Comparison of ENCODE assay signal across 28 cellular contexts in the genomic region with DNA sequence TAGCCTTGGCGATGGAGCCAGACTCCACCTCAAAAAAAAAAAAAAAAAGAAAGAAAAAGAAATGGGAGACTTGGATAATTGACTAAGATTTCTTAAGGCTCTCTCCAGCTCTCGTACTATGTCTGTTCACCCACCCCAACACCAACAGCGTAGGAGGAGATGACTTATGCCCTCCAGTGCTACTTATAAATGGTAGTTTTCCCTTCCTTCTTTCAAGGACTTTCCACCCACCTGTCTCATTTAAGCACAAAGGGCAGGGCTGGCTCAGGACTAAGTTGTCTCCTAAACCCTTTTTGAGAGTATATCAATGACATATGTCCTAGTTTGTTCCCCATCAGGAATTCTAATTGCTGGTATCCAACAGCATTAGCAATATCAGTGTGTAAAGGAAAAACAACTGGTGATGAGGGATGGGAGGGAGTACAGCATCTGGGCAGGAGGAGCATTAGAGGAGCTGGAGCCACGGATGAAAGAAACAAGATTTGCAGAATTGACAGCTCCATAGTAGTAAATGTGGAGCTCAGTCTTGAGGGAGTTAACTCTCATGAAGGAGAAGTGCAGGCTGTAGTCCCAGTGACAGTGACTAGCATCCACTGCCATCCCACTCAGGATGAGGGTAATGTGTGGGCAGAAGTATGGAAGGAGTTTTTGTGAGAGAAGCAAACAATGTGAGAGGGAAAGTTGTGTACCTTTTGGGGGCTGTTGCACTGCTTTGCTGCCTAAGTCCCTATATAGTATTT. TPM values are rescaled to one million over a fixed set of nuclear protein-coding genes. Genes with fewer than 3 reads are reported as not detected.
DNase-seq lines count a peak whose midpoint lies in the region; ATAC-seq lines count a peak whose summit lies in the region.
"Had no signal": no experiment of that assay in that cellular context is flagged by ENCODE, and none has a peak within 500 bp of the region (broad histone marks: within the 10 kb centered on the region; RNA-seq: fewer than 3 reads in every experiment).

No MANE protein-coding gene starts in this region.

- peaks cover 60% of the 10 kb centered on the region for H3K36me3 Mint-ChIP-seq in activated CD8-positive, alpha-beta memory T cell treated with anti-CD3 and anti-CD28 coated beads, Interleukin-2, amount 10 ng/mL, durations not matched to agents 7 days and 5 days
- H3K36me3 Mint-ChIP-seq in CD4-positive, alpha-beta memory T cell: peaks cover 43 to 75% of the 10 kb centered on the region in 2 donors
- peaks cover 24 to 46% (median 25%) of the 10 kb centered on the region in 3 donors for H3K36me3 Mint-ChIP-seq in immature natural killer cell

- H3K27ac ChIP-seq in CD4-positive, alpha-beta memory T cell (ENCODE audit: low read depth, low read length): no peak overlapping the region
- H3K27ac ChIP-seq in SK-N-MC: 0 out of 2 replicates have a peak overlapping the region, but pooled peaks have one; percentile 11
- no peak overlapping the region for H3K27ac ChIP-seq in caudate nucleus (ENCODE audit: low read depth, low read length)
- H3K27ac ChIP-seq: BLaER1, left ventricle myocardium inferior, parathyroid adenoma, Peyer's patch, sigmoid colon, suprapubic skin, uterus, WERI-Rb-1 had no signal

- H3K27ac Mint-ChIP-seq in activated CD8-positive, alpha-beta memory T cell treated with anti-CD3 and anti-CD28 coated beads, Interleukin-2, amount 10 ng/mL, durations not matched to agents 7 days and 5 days: peak overlapping the region; percentile 41
- peak overlapping the region in 5 of 7 donors; percentile 8 to 85 (median 51) for H3K27ac Mint-ChIP-seq in CD4-positive, alpha-beta memory T cell
- H3K27ac Mint-ChIP-seq in immature natural killer cell: peak overlapping the region in 4 of 6 donors; percentile 50 to 69 (median 64)

- DNase-seq in activated CD8-positive, alpha-beta memory T cell treated with anti-CD3 and anti-CD28 coated beads, Interleukin-2, amount 10 ng/mL, durations not matched to agents 7 days and 5 days: no peak
- DNase-seq in activated CD8-positive, alpha-beta memory T cell treated with anti-CD3 and anti-CD28 coated beads, Interleukin-2, amount 50 U/mL, for 4 hours: no peak
- no peak for DNase-seq in CD4-positive, alpha-beta memory T cell
- DNase-seq in SK-N-MC (ENCODE audit: low read depth, low spot score) (no peak), immature natural killer cell (no peak), caudate nucleus (lab: John Stamatoyannopoulos, UW) (no peak)
- DNase-seq: activated CD4-positive, alpha-beta T cell treated with anti-CD3 and anti-CD28 coated beads, Interleukin-2, amount 50 U/mL, for 48 hours; erythroblast; foreskin fibroblast; hippocampal formation; left ventricle myocardium inferior; MG63; naive thymus-derived CD4-positive, alpha-beta T cell; NCI-H1417 treated with DMSO at 0.1 percent for 48 hours; NCI-H510A; Peyer's patch; sigmoid colon; stimulated activated CD4-positive, alpha-beta T cell treated with anti-CD3 and anti-CD28 coated beads, Interleukin-15, amount 100 ng/mL, for 24 hours; uterus; WERI-Rb-1 had no signal

- no peaks in the 10 kb centered on the region for H3K9me3 ChIP-seq in CD4-positive, alpha-beta memory T cell (ENCODE audit: control insufficient read depth in 1 of 2, low read length in 2 of 2)
- H3K9me3 ChIP-seq in SK-N-MC (ENCODE audit: low read depth, low read length): no peaks in the 10 kb centered on the region
- H3K9me3 ChIP-seq: BLaER1, HAP-1, left ventricle myocardium inferior, MG63, Peyer's patch, sigmoid colon, suprapubic skin, uterus had no signal

- no peaks in the 10 kb centered on the region for H3K4me1 Mint-ChIP-seq in activated CD8-positive, alpha-beta memory T cell treated with anti-CD3 and anti-CD28 coated beads, Interleukin-2, amount 10 ng/mL, durations not matched to agents 7 days and 5 days
- H3K4me1 Mint-ChIP-seq in CD4-positive, alpha-beta memory T cell: peaks cover 0 to 11% (median 3%) of the 10 kb centered on the region in 4 donors
- peaks cover 3 to 11% of the 10 kb centered on the region in 2 donors for H3K4me1 Mint-ChIP-seq in immature natural killer cell

- no peak overlapping the region for H3K4me3 ChIP-seq in CD4-positive, alpha-beta memory T cell (ENCODE audit: low read length in 2 of 2)
- H3K4me3 ChIP-seq in SK-N-MC: no peak overlapping the region
- H3K4me3 ChIP-seq: BLaER1, HAP-1, left ventricle myocardium inferior, MG63, Peyer's patch, sigmoid colon, suprapubic skin, uterus had no signal

- no peaks in the 10 kb centered on the region for H3K4me1 ChIP-seq in CD4-positive, alpha-beta memory T cell (ENCODE audit: insufficient read depth, low read length)
- H3K4me1 ChIP-seq: HAP-1, parathyroid adenoma, Peyer's patch, sigmoid colon, uterus had no signal

- no peak overlapping the region for H3K4me3 Mint-ChIP-seq in activated CD8-positive, alpha-beta memory T cell treated with anti-CD3 and anti-CD28 coated beads, Interleukin-2, amount 10 ng/mL, durations not matched to agents 7 days and 5 days
- no peak overlapping the region for H3K4me3 Mint-ChIP-seq in CD4-positive, alpha-beta memory T cell
- H3K4me3 Mint-ChIP-seq in immature natural killer cell: no peak overlapping the region
- H3K4me3 Mint-ChIP-seq: naive thymus-derived CD4-positive, alpha-beta T cell had no signal

- no peak for ATAC-seq in activated CD8-positive, alpha-beta memory T cell treated with anti-CD3 and anti-CD28 coated beads, Interleukin-2, amount 10 ng/mL, durations not matched to agents 7 days and 5 days
- no peak for ATAC-seq in HG02884 (IDR thresholded peaks at IDR 0.05; ENCODE audit: unreplicated experiment)
- no peak for ATAC-seq in GM18502 (IDR thresholded peaks at IDR 0.05; ENCODE audit: poor library complexity, unreplicated experiment)
- ATAC-seq: naive thymus-derived CD4-positive, alpha-beta T cell had no signal

- CTCF ChIA-PET in activated CD8-positive, alpha-beta memory T cell treated with anti-CD3 and anti-CD28 coated beads, Interleukin-2, amount 10 ng/mL, durations not matched to agents 7 days and 5 days (lab: Charles Lee): no interaction called here
- CTCF ChIA-PET in CD4-positive, alpha-beta memory T cell (lab: Charles Lee; ENCODE audit: partially characterized antibody): interaction anchor here (1.2 kb wide), 1 partner anchor 47 kb away, joined by 3 read pairs; no protein-coding TSS in a partner anchor

- intact Hi-C loops in CD4-positive, alpha-beta memory T cell (cut with micrococcal nuclease): no loop called here

- H3K9ac ChIP-seq in SK-N-MC (ENCODE audit: insufficient read length): no peak overlapping the region
- H3K9ac ChIP-seq: BLaER1, parathyroid adenoma had no signal

- POLR2A ChIA-PET in CD4-positive, alpha-beta memory T cell (lab: Charles Lee; ENCODE audit: partially characterized antibody): no interaction called here

- peaks cover 91% of the 10 kb centered on the region for H3K36me3 ChIP-seq in CD4-positive, alpha-beta memory T cell (ENCODE audit: insufficient read depth, low read length)
- H3K36me3 ChIP-seq in SK-N-MC (ENCODE audit: insufficient read depth, low read length): peaks cover 94% of the 10 kb centered on the region
- H3K36me3 ChIP-seq: uterus had no signal

- H3K27me3 ChIP-seq in CD4-positive, alpha-beta memory T cell (ENCODE audit: insufficient read depth, low read length): no peaks in the 10 kb centered on the region
- H3K27me3 ChIP-seq: BLaER1, MG63, Peyer's patch, sigmoid colon, suprapubic skin, uterus had no signal

- H3K27me3 Mint-ChIP-seq in activated CD8-positive, alpha-beta memory T cell treated with anti-CD3 and anti-CD28 coated beads, Interleukin-2, amount 10 ng/mL, durations not matched to agents 7 days and 5 days: no peaks in the 10 kb centered on the region
- no peaks in the 10 kb centered on the region for H3K27me3 Mint-ChIP-seq in CD4-positive, alpha-beta memory T cell
- peaks cover 0 to 4% (median 2%) of the 10 kb centered on the region in 3 donors for H3K27me3 Mint-ChIP-seq in immature natural killer cell (ENCODE audit: low read depth in 3 of 3)
- H3K27me3 Mint-ChIP-seq: naive thymus-derived CD4-positive, alpha-beta T cell had no signal

- no peaks in the 10 kb centered on the region for H3K9me3 Mint-ChIP-seq in activated CD8-positive, alpha-beta memory T cell treated with anti-CD3 and anti-CD28 coated beads, Interleukin-2, amount 10 ng/mL, durations not matched to agents 7 days and 5 days (ENCODE audit: low read depth)
- no peaks in the 10 kb centered on the region for H3K9me3 Mint-ChIP-seq in CD4-positive, alpha-beta memory T cell
- no peaks in the 10 kb centered on the region for H3K9me3 Mint-ChIP-seq in immature natural killer cell
- H3K9me3 Mint-ChIP-seq: naive thymus-derived CD4-positive, alpha-beta T cell had no signal

RNA-seq across cellular contexts. Expression of a gene that starts 17.2 kb away (rescaled TPM):
- total RNA-seq in activated CD8-positive, alpha-beta memory T cell treated with anti-CD3 and anti-CD28 coated beads, Interleukin-2, amount 10 ng/mL, durations not matched to agents 7 days and 5 days: 10 to 100 TPM; 73.7 to 90.6 TPM
- 100 to 1,000 TPM in 1 of 2 experiments, 10 to 100 TPM in 1; 98.4 to 105 TPM for total RNA-seq in CD4-positive, alpha-beta memory T cell
- 10 to 100 TPM; 69.8 to 76.7 TPM for polyA plus RNA-seq in CD4-positive, alpha-beta memory T cell
- 10 to 100 TPM; 62.4 to 84.3 (median 65.3) TPM for polyA plus RNA-seq in immature natural killer cell

RNA-seq across cellular contexts. Expression of a gene that starts 19.2 kb away (rescaled TPM):
- total RNA-seq in activated CD8-positive, alpha-beta memory T cell treated with anti-CD3 and anti-CD28 coated beads, Interleukin-2, amount 10 ng/mL, durations not matched to agents 7 days and 5 days: 100 to 1,000 TPM; 125 to 127 TPM
- total RNA-seq in CD4-positive, alpha-beta memory T cell: 10 to 100 TPM; 55.6 to 59.4 TPM
- polyA plus RNA-seq in CD4-positive, alpha-beta memory T cell: 100 to 1,000 TPM; 106 to 115 TPM
- polyA plus RNA-seq in immature natural killer cell: 100 to 1,000 TPM; 143 to 170 (median 148) TPM

RNA-seq across cellular contexts. Expression of a gene that starts 32.8 kb away (rescaled TPM):
- 100 to 1,000 TPM in 1 of 2 experiments, 10 to 100 TPM in 1; 78.2 to 103 TPM for total RNA-seq in activated CD8-positive, alpha-beta memory T cell treated with anti-CD3 and anti-CD28 coated beads, Interleukin-2, amount 10 ng/mL, durations not matched to agents 7 days and 5 days
- 10 to 100 TPM; 28.6 to 30.6 TPM for total RNA-seq in CD4-positive, alpha-beta memory T cell
- polyA plus RNA-seq in CD4-positive, alpha-beta memory T cell: 100 to 1,000 TPM; 137 to 173 TPM
- 100 to 1,000 TPM; 136 to 179 (median 160) TPM for polyA plus RNA-seq in immature natural killer cell

RNA-seq across cellular contexts. Expression of a gene that starts 43.0 kb away (rescaled TPM):
- total RNA-seq in activated CD8-positive, alpha-beta memory T cell treated with anti-CD3 and anti-CD28 coated beads, Interleukin-2, amount 10 ng/mL, durations not matched to agents 7 days and 5 days: not detected
- total RNA-seq in CD4-positive, alpha-beta memory T cell: not detected
- not detected for polyA plus RNA-seq in CD4-positive, alpha-beta memory T cell
- polyA plus RNA-seq in immature natural killer cell: not detected
- total RNA-seq: dermis microvascular lymphatic vessel endothelial cell; left ventricle myocardium inferior; naive thymus-derived CD4-positive, alpha-beta T cell; Peyer's patch; sigmoid colon; suprapubic skin; T-helper 1 cell treated with Interleukin-12 subunit alpha and Interleukin-12 subunit beta and Interleukin-4 antibody, amounts not matched to agents 30 ng/mL and 1 ng/mL, for 36 hours; uterus had no signal
- polyA plus RNA-seq: naive thymus-derived CD4-positive, alpha-beta T cell; sigmoid colon had no signal
